In genomic region chr20:1368448-1369199, GRCh38 we compare ENCODE assay signal across 8 cellular contexts. TPM values are rescaled to one million over a fixed set of nuclear protein-coding genes. Genes with fewer than 3 reads are reported as not detected.
DNase-seq lines count a peak whose midpoint lies in the region; ATAC-seq and TF ChIP-seq lines count a peak whose summit lies in the region.

No MANE protein-coding gene starts in this region.

- H3K9me3 Mint-ChIP-seq in activated naive CD4-positive, alpha-beta T cell treated with anti-CD3 and anti-CD28 coated beads for 36 hours = peaks cover 5% of the 10 kb centered on the region
- H3K9me3 Mint-ChIP-seq in activated T-helper 2 cell treated with anti-CD3 and anti-CD28 coated beads, Interferon-gamma antibody, Interleukin-2, Interleukin-4, amounts not matched to agents 10 μg/mL and 5 μg/mL and 100 μg/mL, durations not matched to agents 14 hours and 24 hours and 36 hours = peaks cover 4% of the 10 kb centered on the region
- H3K9me3 Mint-ChIP-seq in stimulated activated memory B cell treated with anti-CD40 and anti-IgM and Interleukin-4, amounts not matched to agents 10 μg/mL and 1 μg/mL and 100 μg/mL, for 72 hours = no peaks in the 10 kb centered on the region

- peaks cover 61% of the 10 kb centered on the region for H3K36me3 ChIP-seq in HAP-1 (replicated peaks)
- H3K36me3 ChIP-seq in left lung = peaks cover 0 to 65% of the 10 kb centered on the region in 2 donors

- CTCF ChIA-PET in activated naive CD4-positive, alpha-beta T cell treated with anti-CD3 and anti-CD28 coated beads for 36 hours (lab: Charles Lee) = interaction anchor here (0.6 kb wide), 1 partner anchor 9 kb away, joined by 3 read pairs; no protein-coding TSS in a partner anchor

- TF ChIP-seq CTCF in foreskin fibroblast (IDR thresholded peaks at IDR 0.05; ENCODE audit: low read depth, low read length) (peak; percentile 3), left lung (IDR thresholded peaks at IDR 0.05) (no peak)

- peaks cover 42% of the 10 kb centered on the region for H3K4me1 Mint-ChIP-seq in activated naive CD4-positive, alpha-beta T cell treated with anti-CD3 and anti-CD28 coated beads for 36 hours (ENCODE audit: low read depth)
- H3K4me1 Mint-ChIP-seq in activated T-helper 2 cell treated with anti-CD3 and anti-CD28 coated beads, Interferon-gamma antibody, Interleukin-2, Interleukin-4, amounts not matched to agents 10 μg/mL and 5 μg/mL and 100 μg/mL, durations not matched to agents 14 hours and 24 hours and 36 hours (ENCODE audit: low read depth) = peaks cover 53% of the 10 kb centered on the region
- peaks cover 31% of the 10 kb centered on the region for H3K4me1 Mint-ChIP-seq in stimulated activated memory B cell treated with anti-CD40 and anti-IgM and Interleukin-4, amounts not matched to agents 10 μg/mL and 1 μg/mL and 100 μg/mL, for 72 hours

- ATAC-seq in stimulated activated memory B cell treated with anti-CD40 and anti-IgM and Interleukin-4, amounts not matched to agents 10 μg/mL and 1 μg/mL and 100 μg/mL, for 72 hours = no peak
- no peak for ATAC-seq in left lung
- no peak for ATAC-seq in HG02623 (IDR thresholded peaks at IDR 0.05; ENCODE audit: unreplicated experiment)

- H3K27ac Mint-ChIP-seq in activated naive CD4-positive, alpha-beta T cell treated with anti-CD3 and anti-CD28 coated beads for 36 hours = peak overlapping the region; percentile 32
- H3K27ac Mint-ChIP-seq in activated T-helper 2 cell treated with anti-CD3 and anti-CD28 coated beads, Interferon-gamma antibody, Interleukin-2, Interleukin-4, amounts not matched to agents 10 μg/mL and 5 μg/mL and 100 μg/mL, durations not matched to agents 14 hours and 24 hours and 36 hours = peak overlapping the region; percentile 37
- H3K27ac Mint-ChIP-seq in stimulated activated memory B cell treated with anti-CD40 and anti-IgM and Interleukin-4, amounts not matched to agents 10 μg/mL and 1 μg/mL and 100 μg/mL, for 72 hours = peak overlapping the region; percentile 17

- H3K4me3 ChIP-seq in foreskin fibroblast (ENCODE audit: low read depth in 1 of 2, low read length in 2 of 2) = no peak overlapping the region
- no peak overlapping the region for H3K4me3 ChIP-seq in HAP-1
- H3K4me3 ChIP-seq in left lung = no peak overlapping the region

- no peaks in the 10 kb centered on the region for H3K27me3 Mint-ChIP-seq in activated naive CD4-positive, alpha-beta T cell treated with anti-CD3 and anti-CD28 coated beads for 36 hours (ENCODE audit: low read depth)
- H3K27me3 Mint-ChIP-seq in activated T-helper 2 cell treated with anti-CD3 and anti-CD28 coated beads, Interferon-gamma antibody, Interleukin-2, Interleukin-4, amounts not matched to agents 10 μg/mL and 5 μg/mL and 100 μg/mL, durations not matched to agents 14 hours and 24 hours and 36 hours (ENCODE audit: low read depth) = no peaks in the 10 kb centered on the region
- no peaks in the 10 kb centered on the region for H3K27me3 Mint-ChIP-seq in stimulated activated memory B cell treated with anti-CD40 and anti-IgM and Interleukin-4, amounts not matched to agents 10 μg/mL and 1 μg/mL and 100 μg/mL, for 72 hours

- peaks cover 51% of the 10 kb centered on the region for H3K36me3 Mint-ChIP-seq in activated naive CD4-positive, alpha-beta T cell treated with anti-CD3 and anti-CD28 coated beads for 36 hours (ENCODE audit: low read depth)
- H3K36me3 Mint-ChIP-seq in activated T-helper 2 cell treated with anti-CD3 and anti-CD28 coated beads, Interferon-gamma antibody, Interleukin-2, Interleukin-4, amounts not matched to agents 10 μg/mL and 5 μg/mL and 100 μg/mL, durations not matched to agents 14 hours and 24 hours and 36 hours (ENCODE audit: low read depth) = peaks cover 87% of the 10 kb centered on the region
- peaks cover 74% of the 10 kb centered on the region for H3K36me3 Mint-ChIP-seq in stimulated activated memory B cell treated with anti-CD40 and anti-IgM and Interleukin-4, amounts not matched to agents 10 μg/mL and 1 μg/mL and 100 μg/mL, for 72 hours

- peak overlapping the region in 1 of 2 donors; percentile 3 for H3K27ac ChIP-seq in left lung

- H3K4me3 Mint-ChIP-seq in activated naive CD4-positive, alpha-beta T cell treated with anti-CD3 and anti-CD28 coated beads for 36 hours = no peak overlapping the region
- no peak overlapping the region for H3K4me3 Mint-ChIP-seq in activated T-helper 2 cell treated with anti-CD3 and anti-CD28 coated beads, Interferon-gamma antibody, Interleukin-2, Interleukin-4, amounts not matched to agents 10 μg/mL and 5 μg/mL and 100 μg/mL, durations not matched to agents 14 hours and 24 hours and 36 hours (ENCODE audit: low read depth)
- H3K4me3 Mint-ChIP-seq in stimulated activated memory B cell treated with anti-CD40 and anti-IgM and Interleukin-4, amounts not matched to agents 10 μg/mL and 1 μg/mL and 100 μg/mL, for 72 hours = no peak overlapping the region

- intact Hi-C loops in activated naive CD4-positive, alpha-beta T cell treated with anti-CD3 and anti-CD28 coated beads for 36 hours (cut with micrococcal nuclease) = no loop called here
- intact Hi-C loops in activated T-helper 2 cell treated with anti-CD3 and anti-CD28 coated beads, Interferon-gamma antibody, Interleukin-2, Interleukin-4, amounts not matched to agents 10 μg/mL and 5 μg/mL and 100 μg/mL, durations not matched to agents 14 hours and 24 hours and 36 hours (cut with micrococcal nuclease) = no loop called here
- intact Hi-C loops in left lung (cut with DNase I) = no loop called here

- H3K9me3 ChIP-seq in HAP-1 (no peaks in the 10 kb centered on the region), left lung (no peaks in the 10 kb centered on the region)

- in situ Hi-C loops in HAP-1 (cut with MboI; ENCODE audit: low sequenced_read_pairs) = no loop called here

- no peak for DNase-seq in activated naive CD4-positive, alpha-beta T cell treated with anti-CD3 and anti-CD28 coated beads for 36 hours
- DNase-seq in activated naive CD4-positive, alpha-beta T cell treated with anti-CD3 and anti-CD28 coated beads, Interleukin-2, amount 50 U/mL, for 16 hours = no peak
- no peak for DNase-seq in activated T-helper 2 cell treated with anti-CD3 and anti-CD28 coated beads, Interferon-gamma antibody, Interleukin-2, Interleukin-4, amounts not matched to agents 10 μg/mL and 5 μg/mL and 100 μg/mL, durations not matched to agents 14 hours and 24 hours and 36 hours (ENCODE audit: low spot score)
- peak in 1 of 2 donors; percentile 58 for DNase-seq in foreskin fibroblast
- DNase-seq in HAP-1 (ENCODE audit: low spot score in 2 of 2) = no peak
- no peak for DNase-seq in left lung

- H3K4me1 ChIP-seq in HAP-1 (no peaks in the 10 kb centered on the region), left lung (peaks cover 14 to 66% of the 10 kb centered on the region in 2 donors)

- no peaks in the 10 kb centered on the region for H3K27me3 ChIP-seq in HAP-1 (ENCODE audit: low read depth)
- no peaks in the 10 kb centered on the region for H3K27me3 ChIP-seq in left lung

RNA-seq across cellular contexts. Expression of gene FKBP1A, which starts 24.2 kb away (rescaled TPM):
- 100 to 1,000 TPM; 232 to 237 TPM for total RNA-seq in activated naive CD4-positive, alpha-beta T cell treated with anti-CD3 and anti-CD28 coated beads for 36 hours
- total RNA-seq in activated T-helper 2 cell treated with anti-CD3 and anti-CD28 coated beads, Interferon-gamma antibody, Interleukin-2, Interleukin-4, amounts not matched to agents 10 μg/mL and 5 μg/mL and 100 μg/mL, durations not matched to agents 14 hours and 24 hours and 36 hours = 320 and 330 TPM in 2 replicates
- total RNA-seq in left lung = 100 to 1,000 TPM; 278 to 385 TPM

RNA-seq across cellular contexts. Expression of gene SDCBP2, which starts 39.7 kb away (rescaled TPM):
- total RNA-seq in activated naive CD4-positive, alpha-beta T cell treated with anti-CD3 and anti-CD28 coated beads for 36 hours = 1 to 10 TPM; 5.5 to 5.8 TPM
- total RNA-seq in activated T-helper 2 cell treated with anti-CD3 and anti-CD28 coated beads, Interferon-gamma antibody, Interleukin-2, Interleukin-4, amounts not matched to agents 10 μg/mL and 5 μg/mL and 100 μg/mL, durations not matched to agents 14 hours and 24 hours and 36 hours = 3.2 and 4.1 TPM in 2 replicates
- total RNA-seq in left lung = 10 to 100 TPM; 13.5 to 21.5 TPM
